In the genomic region with DNA sequence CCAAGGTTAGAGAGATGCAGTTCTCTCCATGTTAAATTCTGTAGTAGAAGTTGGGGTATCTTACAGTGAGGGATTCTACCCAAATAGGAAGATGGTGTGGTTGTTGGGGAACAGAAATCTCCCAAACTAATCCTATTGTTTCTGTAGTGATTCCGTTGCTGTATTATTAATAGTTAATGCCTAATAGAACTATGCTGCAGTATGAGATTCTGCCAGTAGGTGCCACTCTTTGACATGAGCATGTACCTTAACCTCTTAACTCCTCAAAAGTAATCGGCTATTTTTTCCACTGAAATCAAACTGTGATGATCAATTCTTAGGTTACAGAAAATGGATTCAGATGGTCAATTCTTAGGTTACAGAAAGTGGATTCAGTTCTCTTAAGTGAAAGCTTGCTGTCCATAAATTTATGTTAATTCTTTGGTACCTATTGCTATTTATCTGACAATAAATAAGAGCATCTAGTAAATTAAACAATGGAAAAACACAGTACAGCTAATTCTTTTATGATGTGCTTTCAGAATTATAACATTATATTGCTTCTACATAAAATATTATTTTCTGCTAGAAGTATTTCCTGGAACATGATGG, we compare ENCODE assay signal across 11 cellular contexts.
DNase-seq lines count a peak whose midpoint lies in the region; ATAC-seq and TF ChIP-seq lines count a peak whose summit lies in the region.
"Had no signal": no experiment of that assay in that cellular context is flagged by ENCODE, and none has a peak within 500 bp of the region (broad histone marks: within the 10 kb centered on the region; RNA-seq: fewer than 3 reads in every experiment).

No MANE protein-coding gene starts in this region.

- CTCF ChIA-PET in activated CD8-positive, alpha-beta memory T cell treated with anti-CD3 and anti-CD28 coated beads, Interleukin-2, amount 10 ng/mL, durations not matched to agents 7 days and 5 days (lab: Charles Lee): interaction anchor here (1.0 to 2.2 kb wide), 3 partner anchors 54 to 266 kb away, joined by 3 to 14 read pairs (median 5); no protein-coding TSS in a partner anchor

- no peaks in the 10 kb centered on the region for H3K4me1 ChIP-seq in endodermal cell (ENCODE audit: control insufficient read depth, insufficient read depth, low read length)
- H3K4me1 ChIP-seq in psoas muscle: no peaks in the 10 kb centered on the region

- H3K36me3 Mint-ChIP-seq in activated CD8-positive, alpha-beta memory T cell treated with anti-CD3 and anti-CD28 coated beads, Interleukin-2, amount 10 ng/mL, durations not matched to agents 7 days and 5 days: peaks cover 3% of the 10 kb centered on the region
- peaks cover 1% of the 10 kb centered on the region for H3K36me3 Mint-ChIP-seq in endodermal cell (ENCODE audit: low read depth)
- H3K36me3 Mint-ChIP-seq in activated T-helper 1 cell treated with anti-CD3 and anti-CD28 coated beads, Interleukin-12 subunit alpha, Interleukin-12 subunit beta, Interleukin-2, Interleukin-4 antibody, amounts not matched to agents 30 ng/mL and 10 ng/mL and 1 ng/mL, durations not matched to agents 14 hours and 24 hours and 36 hours (ENCODE audit: low read depth): peaks cover 8% of the 10 kb centered on the region

- DNase-seq in activated CD8-positive, alpha-beta memory T cell treated with anti-CD3 and anti-CD28 coated beads, Interleukin-2, amount 50 U/mL, for 4 hours: peak; percentile 34
- no peak for DNase-seq in activated CD8-positive, alpha-beta memory T cell treated with anti-CD3 and anti-CD28 coated beads, Interleukin-2, amount 10 ng/mL, durations not matched to agents 7 days and 5 days
- peak; percentile 46 for DNase-seq in NCI-H748 (lab: John Stamatoyannopoulos, UW; ENCODE audit: unreplicated experiment)
- DNase-seq in endodermal cell: peak; percentile 64
- DNase-seq in psoas muscle: no peak
- DNase-seq in activated CD4-positive, CD25-positive, alpha-beta regulatory T cell (lab: John Stamatoyannopoulos, UW): no peak
- DNase-seq in activated T-helper 1 cell treated with anti-CD3 and anti-CD28 coated beads, Interleukin-12 subunit alpha, Interleukin-12 subunit beta, Interleukin-2, Interleukin-4 antibody, amounts not matched to agents 30 ng/mL and 10 ng/mL and 1 ng/mL, durations not matched to agents 14 hours and 24 hours and 36 hours (ENCODE audit: low spot score): no peak
- DNase-seq: Right ventricle myocardium superior had no signal

- no peak overlapping the region for H3K9ac ChIP-seq in endodermal cell (ENCODE audit: extremely low read depth, low read length, poor library complexity, severe bottlenecking)

- 83 to 100% methylated on average over 1 to 2 of the region's 2 CpGs for WGBS in endodermal cell (ENCODE audit: insufficient coverage in 1 of 2, insufficient read length in 1 of 2), 2 experiments
- WGBS in psoas muscle, 3 donors: 72 to 80% (median 75%) methylated on average over 2 of the region's 2 CpGs

- H3K4me3 ChIP-seq in endodermal cell (ENCODE audit: low read length): no peak overlapping the region
- no peak overlapping the region for H3K4me3 ChIP-seq in psoas muscle

- H3K27me3 ChIP-seq in endodermal cell (ENCODE audit: control insufficient read depth, insufficient read depth, low read length, poor library complexity, severe bottlenecking) (no peaks in the 10 kb centered on the region), psoas muscle (ENCODE audit: insufficient read depth in 3 of 3, low read length in 2 of 3) (no peaks in the 10 kb centered on the region)

- no peak overlapping the region for H3K27ac Mint-ChIP-seq in activated CD8-positive, alpha-beta memory T cell treated with anti-CD3 and anti-CD28 coated beads, Interleukin-2, amount 10 ng/mL, durations not matched to agents 7 days and 5 days
- H3K27ac Mint-ChIP-seq in endodermal cell: no peak overlapping the region
- no peak overlapping the region for H3K27ac Mint-ChIP-seq in activated T-helper 1 cell treated with anti-CD3 and anti-CD28 coated beads, Interleukin-12 subunit alpha, Interleukin-12 subunit beta, Interleukin-2, Interleukin-4 antibody, amounts not matched to agents 30 ng/mL and 10 ng/mL and 1 ng/mL, durations not matched to agents 14 hours and 24 hours and 36 hours
- H3K27ac Mint-ChIP-seq: CD4-positive, alpha-beta T cell; dendritic cell treated with granulocyte-macrophage colony-stimulating factor and Interleukin-4, amounts not matched to agents 40 ng/mL and 50 ng/mL, for 4 days had no signal

- intact Hi-C loops in psoas muscle (cut with DNase I): no loop called here
- intact Hi-C loops in activated T-helper 1 cell treated with anti-CD3 and anti-CD28 coated beads, Interleukin-12 subunit alpha, Interleukin-12 subunit beta, Interleukin-2, Interleukin-4 antibody, amounts not matched to agents 30 ng/mL and 10 ng/mL and 1 ng/mL, durations not matched to agents 14 hours and 24 hours and 36 hours (cut with micrococcal nuclease): loop anchor here (1.0 kb wide), 1 partner anchor 265 kb away; no protein-coding TSS in a partner anchor

- H3K27ac ChIP-seq in endodermal cell (ENCODE audit: low read depth, low read length): no peak overlapping the region
- H3K27ac ChIP-seq in psoas muscle: no peak overlapping the region

- no peak overlapping the region for H3K4me3 Mint-ChIP-seq in activated CD8-positive, alpha-beta memory T cell treated with anti-CD3 and anti-CD28 coated beads, Interleukin-2, amount 10 ng/mL, durations not matched to agents 7 days and 5 days
- no peak overlapping the region for H3K4me3 Mint-ChIP-seq in endodermal cell
- H3K4me3 Mint-ChIP-seq in activated T-helper 1 cell treated with anti-CD3 and anti-CD28 coated beads, Interleukin-12 subunit alpha, Interleukin-12 subunit beta, Interleukin-2, Interleukin-4 antibody, amounts not matched to agents 30 ng/mL and 10 ng/mL and 1 ng/mL, durations not matched to agents 14 hours and 24 hours and 36 hours: no peak overlapping the region
- H3K4me3 Mint-ChIP-seq: CD4-positive, alpha-beta T cell; dendritic cell treated with granulocyte-macrophage colony-stimulating factor and Interleukin-4, amounts not matched to agents 40 ng/mL and 50 ng/mL, for 4 days had no signal

- no peaks in the 10 kb centered on the region for H3K36me3 ChIP-seq in endodermal cell (ENCODE audit: control insufficient read depth, insufficient read depth, low read length)
- H3K36me3 ChIP-seq in psoas muscle (ENCODE audit: insufficient read depth in 1 of 2, low read depth in 1 of 2): no peaks in the 10 kb centered on the region

- H3K9me3 ChIP-seq in endodermal cell (ENCODE audit: control insufficient read depth, low read length) (peaks cover 10% of the 10 kb centered on the region), psoas muscle (no peaks in the 10 kb centered on the region)

- peaks cover 26% of the 10 kb centered on the region for H3K27me3 Mint-ChIP-seq in activated CD8-positive, alpha-beta memory T cell treated with anti-CD3 and anti-CD28 coated beads, Interleukin-2, amount 10 ng/mL, durations not matched to agents 7 days and 5 days
- H3K27me3 Mint-ChIP-seq in endodermal cell (ENCODE audit: insufficient read depth): no peaks in the 10 kb centered on the region
- peaks cover 7% of the 10 kb centered on the region for H3K27me3 Mint-ChIP-seq in activated T-helper 1 cell treated with anti-CD3 and anti-CD28 coated beads, Interleukin-12 subunit alpha, Interleukin-12 subunit beta, Interleukin-2, Interleukin-4 antibody, amounts not matched to agents 30 ng/mL and 10 ng/mL and 1 ng/mL, durations not matched to agents 14 hours and 24 hours and 36 hours (ENCODE audit: insufficient read depth)
- H3K27me3 Mint-ChIP-seq: dendritic cell treated with granulocyte-macrophage colony-stimulating factor and Interleukin-4, amounts not matched to agents 40 ng/mL and 50 ng/mL, for 4 days had no signal

- ATAC-seq in activated CD8-positive, alpha-beta memory T cell treated with anti-CD3 and anti-CD28 coated beads, Interleukin-2, amount 10 ng/mL, durations not matched to agents 7 days and 5 days: no peak
- ATAC-seq in psoas muscle (no peak), GM21515 (IDR thresholded peaks at IDR 0.05; ENCODE audit: unreplicated experiment) (no peak)

- H3K9me3 Mint-ChIP-seq in activated CD8-positive, alpha-beta memory T cell treated with anti-CD3 and anti-CD28 coated beads, Interleukin-2, amount 10 ng/mL, durations not matched to agents 7 days and 5 days (ENCODE audit: low read depth): peaks cover 4% of the 10 kb centered on the region
- H3K9me3 Mint-ChIP-seq in endodermal cell: peaks cover 19% of the 10 kb centered on the region
- H3K9me3 Mint-ChIP-seq in activated T-helper 1 cell treated with anti-CD3 and anti-CD28 coated beads, Interleukin-12 subunit alpha, Interleukin-12 subunit beta, Interleukin-2, Interleukin-4 antibody, amounts not matched to agents 30 ng/mL and 10 ng/mL and 1 ng/mL, durations not matched to agents 14 hours and 24 hours and 36 hours: peaks cover 29% of the 10 kb centered on the region

- TF ChIP-seq CTCF in endodermal cell (conservative IDR thresholded peaks at IDR 0.05): peak; percentile 77
- TF ChIP-seq CTCF in psoas muscle (IDR thresholded peaks at IDR 0.05): peak; percentile 51

- peaks cover 8% of the 10 kb centered on the region for H3K4me1 Mint-ChIP-seq in activated CD8-positive, alpha-beta memory T cell treated with anti-CD3 and anti-CD28 coated beads, Interleukin-2, amount 10 ng/mL, durations not matched to agents 7 days and 5 days
- no peaks in the 10 kb centered on the region for H3K4me1 Mint-ChIP-seq in endodermal cell
- peaks cover 27% of the 10 kb centered on the region for H3K4me1 Mint-ChIP-seq in activated T-helper 1 cell treated with anti-CD3 and anti-CD28 coated beads, Interleukin-12 subunit alpha, Interleukin-12 subunit beta, Interleukin-2, Interleukin-4 antibody, amounts not matched to agents 30 ng/mL and 10 ng/mL and 1 ng/mL, durations not matched to agents 14 hours and 24 hours and 36 hours (ENCODE audit: low read depth)

Comparison
In these comparisons a context has a peak if more than half of its experiments do, and no peak if none do; other contexts are left out.
1. DNase-seq: peak in activated CD8-positive, alpha-beta memory T cell treated with anti-CD3 and anti-CD28 coated beads, Interleukin-2, amount 50 U/mL, for 4 hours (single experiment), NCI-H748 (single experiment) and endodermal cell (single experiment); none in activated CD8-positive, alpha-beta memory T cell treated with anti-CD3 and anti-CD28 coated beads, Interleukin-2, amount 10 ng/mL, durations not matched to agents 7 days and 5 days (single experiment), psoas muscle (0 of 2), activated CD4-positive, CD25-positive, alpha-beta regulatory T cell (0 of 4) and activated T-helper 1 cell treated with anti-CD3 and anti-CD28 coated beads, Interleukin-12 subunit alpha, Interleukin-12 subunit beta, Interleukin-2, Interleukin-4 antibody, amounts not matched to agents 30 ng/mL and 10 ng/mL and 1 ng/mL, durations not matched to agents 14 hours and 24 hours and 36 hours (single experiment).